1 cellular context compared by ENCODE assay signal in the genomic region with DNA sequence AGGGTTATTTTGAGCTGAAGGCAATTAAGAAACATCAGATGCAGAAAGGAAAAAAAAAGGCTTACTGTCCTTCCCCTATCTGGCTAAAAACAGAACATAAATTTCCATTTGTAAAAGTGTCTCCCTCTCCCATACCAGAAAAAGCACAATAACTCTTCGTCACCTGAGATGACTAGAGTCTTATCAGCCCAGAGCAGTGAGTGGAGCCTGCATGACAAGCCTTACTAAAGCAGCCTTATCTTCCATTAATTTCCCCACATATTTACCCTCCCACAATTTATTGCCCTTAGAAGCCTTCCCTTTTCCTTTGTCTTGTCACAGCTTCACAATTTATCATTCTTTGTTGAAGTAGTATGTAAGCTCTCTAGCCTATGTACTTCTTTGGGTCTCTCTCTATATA.
A peak's percentile ranks its signal among the peaks of the same experiment; 100 is the strongest.
TF ChIP-seq lines count a peak whose summit lies in the region.

No MANE protein-coding gene starts in this region.

TF ChIP-seq in K562, 482 proteins besides CTCF, POLR2A, EP300 and RAD21 (continued from another document and continues in another):
- TF ChIP-seq, protein P1, sequence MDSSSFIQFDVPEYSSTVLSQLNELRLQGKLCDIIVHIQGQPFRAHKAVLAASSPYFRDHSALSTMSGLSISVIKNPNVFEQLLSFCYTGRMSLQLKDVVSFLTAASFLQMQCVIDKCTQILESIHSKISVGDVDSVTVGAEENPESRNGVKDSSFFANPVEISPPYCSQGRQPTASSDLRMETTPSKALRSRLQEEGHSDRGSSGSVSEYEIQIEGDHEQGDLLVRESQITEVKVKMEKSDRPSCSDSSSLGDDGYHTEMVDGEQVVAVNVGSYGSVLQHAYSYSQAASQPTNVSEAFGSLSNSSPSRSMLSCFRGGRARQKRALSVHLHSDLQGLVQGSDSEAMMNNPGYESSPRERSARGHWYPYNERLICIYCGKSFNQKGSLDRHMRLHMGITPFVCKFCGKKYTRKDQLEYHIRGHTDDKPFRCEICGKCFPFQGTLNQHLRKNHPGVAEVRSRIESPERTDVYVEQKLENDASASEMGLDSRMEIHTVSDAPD (CRISPR knock-in tag; IDR thresholded peaks at IDR 0.05), result no peak
- TF ChIP-seq ZFP1 (CRISPR knock-in tag; IDR thresholded peaks at IDR 0.05) (no peak), OTX1 (CRISPR knock-in tag; IDR thresholded peaks at IDR 0.05) (no peak), POLR3A (IDR thresholded peaks at IDR 0.05; ENCODE audit: borderline replicate concordance, extremely low read depth, insufficient read depth, insufficient read length) (no peak), ZNF311 (CRISPR knock-in tag; IDR thresholded peaks at IDR 0.05) (no peak), ARID3A (IDR thresholded peaks at IDR 0.05; ENCODE audit: borderline replicate concordance, low read depth, low read length) (peak; percentile 100), ETV1 (tag; conservative IDR thresholded peaks at IDR 0.05; ENCODE audit: low read depth) (peak; percentile 66; the same call in 1 of the 2 replicates), CHD1 (IDR thresholded peaks at IDR 0.05; ENCODE audit: low read length) (no peak), ZNF140 (CRISPR knock-in tag; IDR thresholded peaks at IDR 0.05) (no peak), U2AF1 (optimal IDR thresholded peaks at IDR 0.05; ENCODE audit: low read depth, low read length) (no peak), NCOA6 (IDR thresholded peaks at IDR 0.05) (no peak), ZNF217 (CRISPR knock-in tag; IDR thresholded peaks at IDR 0.05) (no peak), SMARCB1 (IDR thresholded peaks at IDR 0.05; ENCODE audit: insufficient read length, low read depth) (no peak), POLR2AphosphoS5 (IDR thresholded peaks at IDR 0.05; ENCODE audit: control insufficient read depth, insufficient read depth, low read depth, low read length) (peak; percentile 89), GABPB2 (CRISPR knock-in tag; conservative IDR thresholded peaks at IDR 0.05) (no peak), CLOCK (CRISPR knock-in tag; IDR thresholded peaks at IDR 0.05; ENCODE audit: borderline replicate concordance) (no peak), HOXB6 (CRISPR knock-in tag; IDR thresholded peaks at IDR 0.05; ENCODE audit: borderline replicate concordance) (no peak), BACH1 (tag; IDR thresholded peaks at IDR 0.05) (no peak), SREBF1 (IDR thresholded peaks at IDR 0.05; ENCODE audit: borderline replicate concordance, low read depth, low read length) (no peak), CREB1 (IDR thresholded peaks at IDR 0.05) (0 out of 2 replicates have a peak, but pooled peaks have one; percentile 21), CREB1 (CRISPR knock-in tag; IDR thresholded peaks at IDR 0.05) (no peak), NFE2L1 (tag; IDR thresholded peaks at IDR 0.05; ENCODE audit: borderline replicate concordance, low read depth) (no peak), PYGO2 (tag; IDR thresholded peaks at IDR 0.05) (peak; percentile 77; the same call in 1 of the 2 replicates), FIP1L1 (IDR thresholded peaks at IDR 0.05; ENCODE audit: low read depth, low read length, poor library complexity, severe bottlenecking) (no peak), LCOR (CRISPR knock-in tag; IDR thresholded peaks at IDR 0.05) (peak; percentile 84; the same call in 1 of the 2 replicates), HEY1 (CRISPR knock-in tag; IDR thresholded peaks at IDR 0.05; ENCODE audit: borderline replicate concordance) (no peak), ZNF354B (CRISPR knock-in tag; IDR thresholded peaks at IDR 0.05) (no peak), KAT2B (IDR thresholded peaks at IDR 0.05; ENCODE audit: low read depth, low read length) (no peak), ZNF75A (CRISPR knock-in tag; IDR thresholded peaks at IDR 0.05) (no peak), MEF2D (tag; conservative IDR thresholded peaks at IDR 0.05; ENCODE audit: low read depth) (peak; percentile 98), ZNF778 (CRISPR knock-in tag; IDR thresholded peaks at IDR 0.05) (no peak), TRIM25 (IDR thresholded peaks at IDR 0.05; ENCODE audit: borderline replicate concordance) (no peak), KDM4B (IDR thresholded peaks at IDR 0.05; ENCODE audit: borderline replicate concordance in 2 of 2, low read depth in 1 of 2) (no peak), ZNF717 (CRISPR knock-in tag; IDR thresholded peaks at IDR 0.05) (no peak), RFX7 (CRISPR knock-in tag; IDR thresholded peaks at IDR 0.05) (no peak), SIN3B (IDR thresholded peaks at IDR 0.05; ENCODE audit: low read depth) (no peak), TAF15 (IDR thresholded peaks at IDR 0.05; ENCODE audit: low read depth, low read length) (no peak), DLX4 (CRISPR knock-in tag; IDR thresholded peaks at IDR 0.05) (no peak), JUNB (CRISPR knock-in tag; conservative IDR thresholded peaks at IDR 0.05) (no peak), ZNF224 (CRISPR knock-in tag; IDR thresholded peaks at IDR 0.05) (no peak), PML (IDR thresholded peaks at IDR 0.05; ENCODE audit: low read length) (peak; percentile 94)
- TF ChIP-seq, protein P2, sequence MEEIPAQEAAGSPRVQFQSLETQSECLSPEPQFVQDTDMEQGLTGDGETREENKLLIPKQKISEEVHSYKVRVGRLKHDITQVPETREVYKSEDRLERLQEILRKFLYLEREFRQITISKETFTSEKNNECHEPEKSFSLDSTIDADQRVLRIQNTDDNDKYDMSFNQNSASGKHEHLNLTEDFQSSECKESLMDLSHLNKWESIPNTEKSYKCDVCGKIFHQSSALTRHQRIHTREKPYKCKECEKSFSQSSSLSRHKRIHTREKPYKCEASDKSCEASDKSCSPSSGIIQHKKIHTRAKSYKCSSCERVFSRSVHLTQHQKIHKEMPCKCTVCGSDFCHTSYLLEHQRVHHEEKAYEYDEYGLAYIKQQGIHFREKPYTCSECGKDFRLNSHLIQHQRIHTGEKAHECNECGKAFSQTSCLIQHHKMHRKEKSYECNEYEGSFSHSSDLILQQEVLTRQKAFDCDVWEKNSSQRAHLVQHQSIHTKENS (CRISPR knock-in tag; IDR thresholded peaks at IDR 0.05), result no peak
- TF ChIP-seq, protein P3, sequence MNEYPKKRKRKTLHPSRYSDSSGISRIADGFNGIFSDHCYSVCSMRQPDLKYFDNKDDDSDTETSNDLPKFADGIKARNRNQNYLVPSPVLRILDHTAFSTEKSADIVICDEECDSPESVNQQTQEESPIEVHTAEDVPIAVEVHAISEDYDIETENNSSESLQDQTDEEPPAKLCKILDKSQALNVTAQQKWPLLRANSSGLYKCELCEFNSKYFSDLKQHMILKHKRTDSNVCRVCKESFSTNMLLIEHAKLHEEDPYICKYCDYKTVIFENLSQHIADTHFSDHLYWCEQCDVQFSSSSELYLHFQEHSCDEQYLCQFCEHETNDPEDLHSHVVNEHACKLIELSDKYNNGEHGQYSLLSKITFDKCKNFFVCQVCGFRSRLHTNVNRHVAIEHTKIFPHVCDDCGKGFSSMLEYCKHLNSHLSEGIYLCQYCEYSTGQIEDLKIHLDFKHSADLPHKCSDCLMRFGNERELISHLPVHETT (CRISPR knock-in tag; conservative IDR thresholded peaks at IDR 0.05 in 1 of 2, IDR thresholded peaks at IDR 0.05 in 1 of 2), result peak in 1 of 2 experiments; percentile 67; a peak in 1 of 4 replicates
- TF ChIP-seq, protein P4, sequence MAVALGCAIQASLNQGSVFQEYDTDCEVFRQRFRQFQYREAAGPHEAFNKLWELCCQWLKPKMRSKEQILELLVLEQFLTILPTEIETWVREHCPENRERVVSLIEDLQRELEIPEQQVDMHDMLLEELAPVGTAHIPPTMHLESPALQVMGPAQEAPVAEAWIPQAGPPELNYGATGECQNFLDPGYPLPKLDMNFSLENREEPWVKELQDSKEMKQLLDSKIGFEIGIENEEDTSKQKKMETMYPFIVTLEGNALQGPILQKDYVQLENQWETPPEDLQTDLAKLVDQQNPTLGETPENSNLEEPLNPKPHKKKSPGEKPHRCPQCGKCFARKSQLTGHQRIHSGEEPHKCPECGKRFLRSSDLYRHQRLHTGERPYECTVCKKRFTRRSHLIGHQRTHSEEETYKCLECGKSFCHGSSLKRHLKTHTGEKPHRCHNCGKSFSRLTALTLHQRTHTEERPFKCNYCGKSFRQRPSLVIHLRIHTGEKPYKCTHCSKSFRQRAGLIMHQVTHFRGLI (CRISPR knock-in tag; IDR thresholded peaks at IDR 0.05), result no peak
- TF ChIP-seq, protein P5, sequence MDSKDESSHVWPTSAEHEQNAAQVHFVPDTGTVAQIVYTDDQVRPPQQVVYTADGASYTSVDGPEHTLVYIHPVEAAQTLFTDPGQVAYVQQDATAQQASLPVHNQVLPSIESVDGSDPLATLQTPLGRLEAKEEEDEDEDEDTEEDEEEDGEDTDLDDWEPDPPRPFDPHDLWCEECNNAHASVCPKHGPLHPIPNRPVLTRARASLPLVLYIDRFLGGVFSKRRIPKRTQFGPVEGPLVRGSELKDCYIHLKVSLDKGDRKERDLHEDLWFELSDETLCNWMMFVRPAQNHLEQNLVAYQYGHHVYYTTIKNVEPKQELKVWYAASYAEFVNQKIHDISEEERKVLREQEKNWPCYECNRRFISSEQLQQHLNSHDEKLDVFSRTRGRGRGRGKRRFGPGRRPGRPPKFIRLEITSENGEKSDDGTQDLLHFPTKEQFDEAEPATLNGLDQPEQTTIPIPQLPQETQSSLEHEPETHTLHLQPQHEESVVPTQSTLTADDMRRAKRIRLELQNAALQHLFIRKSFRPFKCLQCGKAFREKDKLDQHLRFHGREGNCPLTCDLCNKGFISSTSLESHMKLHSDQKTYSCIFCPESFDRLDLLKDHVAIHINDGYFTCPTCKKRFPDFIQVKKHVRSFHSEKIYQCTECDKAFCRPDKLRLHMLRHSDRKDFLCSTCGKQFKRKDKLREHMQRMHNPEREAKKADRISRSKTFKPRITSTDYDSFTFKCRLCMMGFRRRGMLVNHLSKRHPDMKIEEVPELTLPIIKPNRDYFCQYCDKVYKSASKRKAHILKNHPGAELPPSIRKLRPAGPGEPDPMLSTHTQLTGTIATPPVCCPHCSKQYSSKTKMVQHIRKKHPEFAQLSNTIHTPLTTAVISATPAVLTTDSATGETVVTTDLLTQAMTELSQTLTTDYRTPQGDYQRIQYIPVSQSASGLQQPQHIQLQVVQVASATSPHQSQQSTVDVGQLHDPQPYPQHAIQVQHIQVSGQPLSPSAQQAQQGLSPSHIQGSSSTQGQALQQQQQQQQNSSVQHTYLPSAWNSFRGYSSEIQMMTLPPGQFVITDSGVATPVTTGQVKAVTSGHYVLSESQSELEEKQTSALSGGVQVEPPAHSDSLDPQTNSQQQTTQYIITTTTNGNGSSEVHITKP (IDR thresholded peaks at IDR 0.05; ENCODE audit: partially characterized antibody), result peak; percentile 49
- TF ChIP-seq, protein P6, sequence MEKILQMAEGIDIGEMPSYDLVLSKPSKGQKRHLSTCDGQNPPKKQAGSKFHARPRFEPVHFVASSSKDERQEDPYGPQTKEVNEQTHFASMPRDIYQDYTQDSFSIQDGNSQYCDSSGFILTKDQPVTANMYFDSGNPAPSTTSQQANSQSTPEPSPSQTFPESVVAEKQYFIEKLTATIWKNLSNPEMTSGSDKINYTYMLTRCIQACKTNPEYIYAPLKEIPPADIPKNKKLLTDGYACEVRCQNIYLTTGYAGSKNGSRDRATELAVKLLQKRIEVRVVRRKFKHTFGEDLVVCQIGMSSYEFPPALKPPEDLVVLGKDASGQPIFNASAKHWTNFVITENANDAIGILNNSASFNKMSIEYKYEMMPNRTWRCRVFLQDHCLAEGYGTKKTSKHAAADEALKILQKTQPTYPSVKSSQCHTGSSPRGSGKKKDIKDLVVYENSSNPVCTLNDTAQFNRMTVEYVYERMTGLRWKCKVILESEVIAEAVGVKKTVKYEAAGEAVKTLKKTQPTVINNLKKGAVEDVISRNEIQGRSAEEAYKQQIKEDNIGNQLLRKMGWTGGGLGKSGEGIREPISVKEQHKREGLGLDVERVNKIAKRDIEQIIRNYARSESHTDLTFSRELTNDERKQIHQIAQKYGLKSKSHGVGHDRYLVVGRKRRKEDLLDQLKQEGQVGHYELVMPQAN (IDR thresholded peaks at IDR 0.05; ENCODE audit: borderline replicate concordance), result no peak
